Comparison of ENCODE assay signal across 10 cellular contexts in the genomic region with DNA sequence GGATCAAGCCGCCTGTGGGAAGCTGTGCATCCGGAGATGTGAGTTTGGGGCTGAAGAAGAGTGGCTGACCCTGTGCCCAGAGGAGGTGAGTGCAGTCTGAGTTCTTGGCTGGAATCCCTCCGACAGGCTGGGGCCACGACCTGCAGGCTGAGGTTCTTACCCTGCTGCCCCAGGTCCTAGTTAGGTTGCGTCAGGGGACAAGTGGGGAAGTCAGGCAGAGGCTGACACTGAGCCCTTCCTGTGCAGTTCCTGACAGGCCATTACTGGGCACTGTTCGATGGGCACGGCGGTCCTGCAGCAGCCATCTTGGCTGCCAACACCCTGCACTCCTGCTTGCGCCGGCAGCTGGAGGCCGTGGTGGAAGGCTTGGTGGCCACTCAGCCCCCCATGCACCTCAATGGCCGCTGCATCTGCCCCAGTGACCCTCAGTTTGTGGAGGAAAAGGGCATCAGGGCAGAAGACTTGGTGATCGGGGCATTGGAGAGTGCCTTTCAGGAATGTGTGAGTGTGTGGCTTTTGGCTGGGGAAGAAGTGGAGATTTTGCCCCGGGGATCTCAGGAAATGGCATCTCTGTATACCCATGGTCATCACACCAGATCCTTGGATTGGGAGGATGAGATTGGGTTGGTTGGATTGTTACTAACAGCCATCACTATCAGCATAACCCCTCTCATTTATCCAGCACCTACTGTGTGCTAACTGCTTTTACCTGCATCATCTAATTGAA. TPM values are rescaled to one million over a fixed set of nuclear protein-coding genes. Genes with fewer than 3 reads are reported as not detected.
A peak's percentile ranks its signal among the peaks of the same experiment; 100 is the strongest.
DNase-seq lines count a peak whose midpoint lies in the region; ATAC-seq and TF ChIP-seq lines count a peak whose summit lies in the region.
"Had no signal": no experiment of that assay in that cellular context is flagged by ENCODE, and none has a peak within 500 bp of the region (broad histone marks: within the 10 kb centered on the region; RNA-seq: fewer than 3 reads in every experiment).

No MANE protein-coding gene starts in this region.

- no peaks in the 10 kb centered on the region for H3K27me3 Mint-ChIP-seq in T-helper 2 cell treated with Interferon-gamma antibody and Interleukin-4, amounts not matched to agents 5 μg/mL and 100 μg/mL, for 36 hours (ENCODE audit: low read depth)
- peaks cover 9% of the 10 kb centered on the region for H3K27me3 Mint-ChIP-seq in glutamatergic neuron (ENCODE audit: unreplicated experiment)

- H3K4me1 Mint-ChIP-seq in T-helper 2 cell treated with Interferon-gamma antibody and Interleukin-4, amounts not matched to agents 5 μg/mL and 100 μg/mL, for 36 hours (ENCODE audit: low read depth), result peaks cover 55% of the 10 kb centered on the region
- no peaks in the 10 kb centered on the region for H3K4me1 Mint-ChIP-seq in glutamatergic neuron (ENCODE audit: low read depth, unreplicated experiment)

- H3K9ac ChIP-seq in skeletal muscle tissue (ENCODE audit: low read depth in 1 of 3, low read length in 3 of 3), result peak overlapping the region in 1 of 3 donors; percentile 84

- no peaks in the 10 kb centered on the region for H3K9me3 ChIP-seq in skeletal muscle tissue (ENCODE audit: control insufficient read depth in 3 of 3, low read length in 3 of 3)

- peaks cover 15 to 27% (median 26%) of the 10 kb centered on the region in 3 donors for H3K36me3 ChIP-seq in skeletal muscle tissue (ENCODE audit: control insufficient read depth in 3 of 3, insufficient read depth in 3 of 3, low read length in 3 of 3)

- H3K36me3 Mint-ChIP-seq in T-helper 2 cell treated with Interferon-gamma antibody and Interleukin-4, amounts not matched to agents 5 μg/mL and 100 μg/mL, for 36 hours (ENCODE audit: low read depth), result peaks cover 46% of the 10 kb centered on the region
- no peaks in the 10 kb centered on the region for H3K36me3 Mint-ChIP-seq in glutamatergic neuron (ENCODE audit: unreplicated experiment)

- H3K9me3 Mint-ChIP-seq in T-helper 2 cell treated with Interferon-gamma antibody and Interleukin-4, amounts not matched to agents 5 μg/mL and 100 μg/mL, for 36 hours, result no peaks in the 10 kb centered on the region
- peaks cover 9% of the 10 kb centered on the region for H3K9me3 Mint-ChIP-seq in glutamatergic neuron (ENCODE audit: unreplicated experiment)

- DNase-seq in T-helper 2 cell treated with Interferon-gamma antibody and Interleukin-4, amounts not matched to agents 5 μg/mL and 100 μg/mL, for 36 hours (ENCODE audit: low spot score), result no peak
- DNase-seq in glutamatergic neuron, result no peak

- peak overlapping the region; percentile 83 for H3K27ac Mint-ChIP-seq in T-helper 2 cell treated with Interferon-gamma antibody and Interleukin-4, amounts not matched to agents 5 μg/mL and 100 μg/mL, for 36 hours
- H3K27ac Mint-ChIP-seq in glutamatergic neuron (ENCODE audit: unreplicated experiment), result no peak overlapping the region

- ATAC-seq in HG02938 (IDR thresholded peaks at IDR 0.05; ENCODE audit: unreplicated experiment) (no peak), HG02870 (IDR thresholded peaks at IDR 0.05; ENCODE audit: unreplicated experiment) (no peak), HG03025 (IDR thresholded peaks at IDR 0.05; ENCODE audit: low FRiP score, unreplicated experiment) (no peak), GM18498 (IDR thresholded peaks at IDR 0.05; ENCODE audit: unreplicated experiment) (no peak)

- peak overlapping the region; percentile 90 for H3K4me3 Mint-ChIP-seq in T-helper 2 cell treated with Interferon-gamma antibody and Interleukin-4, amounts not matched to agents 5 μg/mL and 100 μg/mL, for 36 hours
- peak overlapping the region; percentile 61 for H3K4me3 Mint-ChIP-seq in glutamatergic neuron (ENCODE audit: unreplicated experiment)

- peaks cover 16 to 61% (median 42%) of the 10 kb centered on the region in 3 donors for H3K4me1 ChIP-seq in skeletal muscle tissue (ENCODE audit: control insufficient read depth in 3 of 3, insufficient read depth in 3 of 3, low read length in 3 of 3)

- TF ChIP-seq CTCF in GM12875 (IDR thresholded peaks at IDR 0.05; ENCODE audit: borderline replicate concordance, insufficient read depth, low read depth, low read length) (no peak), glutamatergic neuron (IDR thresholded peaks at IDR 0.05; ENCODE audit: partially characterized antibody, unreplicated experiment) (no peak)

- peak overlapping the region; percentile 81 for H3K4me3 ChIP-seq in GM12875 (ENCODE audit: low read depth, low read length)
- peak overlapping the region in 2 of 3 donors; percentile 34 to 41 for H3K4me3 ChIP-seq in skeletal muscle tissue (ENCODE audit: low read length in 3 of 3)

- H3K27me3 ChIP-seq in skeletal muscle tissue (ENCODE audit: control insufficient read depth in 3 of 3, insufficient read depth in 3 of 3, low read length in 3 of 3), result peaks cover 2 to 20% (median 19%) of the 10 kb centered on the region in 3 donors

- peak overlapping the region; percentile 64 for H3K27ac ChIP-seq in skeletal muscle tissue (ENCODE audit: low read depth, low read length)

RNA-seq across cellular contexts. Expression of gene PPM1M, which starts 1.3 kb away (rescaled TPM):
- total RNA-seq in glutamatergic neuron (ENCODE audit: unreplicated experiment) (7.8 TPM), skeletal muscle tissue (8.4 TPM)

RNA-seq across cellular contexts. Expression of gene TWF2, which starts 7.9 kb away (rescaled TPM):
- 45.5 TPM for total RNA-seq in glutamatergic neuron (ENCODE audit: unreplicated experiment)
- total RNA-seq in skeletal muscle tissue, result 18.8 TPM

RNA-seq across cellular contexts. Expression of gene TLR9, which starts 21.4 kb away (rescaled TPM):
- 0.37 TPM for total RNA-seq in glutamatergic neuron (ENCODE audit: unreplicated experiment)
- not detected for total RNA-seq in skeletal muscle tissue
- total RNA-seq: endothelial cell of umbilical vein, RPMI7951 had no signal

RNA-seq across cellular contexts. Expression of gene WDR82, which starts 31.6 kb away (rescaled TPM):
- total RNA-seq in glutamatergic neuron (ENCODE audit: unreplicated experiment) (118 TPM), skeletal muscle tissue (69.9 TPM)

RNA-seq across cellular contexts. Expression of gene GLYCTK, which starts 40.7 kb away (rescaled TPM):
- total RNA-seq in glutamatergic neuron (ENCODE audit: unreplicated experiment), result 7.5 TPM
- total RNA-seq in skeletal muscle tissue, result 4.2 TPM
